ENCODE assay signal across 24 cellular contexts in genomic region chr10:75736889-75737610, GRCh38.
"Had no signal": no experiment of that assay in that cellular context is flagged by ENCODE, and none has a peak within 500 bp of the region (broad histone marks: within the 10 kb centered on the region; RNA-seq: fewer than 3 reads in every experiment).

No MANE protein-coding gene starts in this region.

- H3K27ac ChIP-seq: pancreas, stomach, suprapubic skin, tibial nerve, uterus had no signal

- H3K27me3 ChIP-seq: pancreas, stomach, suprapubic skin, tibial nerve, uterus had no signal

- H3K4me2 ChIP-seq: smooth muscle cell had no signal

- H3K4me3 Mint-ChIP-seq: activated naive CD8-positive, alpha-beta T cell; activated T-cell treated with anti-CD3 and anti-CD28 coated beads, Interleukin-2, amount 50 U/mL, for 4 hours; dendritic cell treated with granulocyte-macrophage colony-stimulating factor and Interleukin-4, amounts not matched to agents 40 ng/mL and 50 ng/mL, for 4 days; natural killer cell treated with Interleukin-12 subunit alpha and Interleukin-12 subunit beta and Interleukin-15 and Interleukin-18, amount 100 ng/mL, for 72 hours; stimulated activated memory B cell treated with anti-CD40 and anti-IgM and Interleukin-4, amounts not matched to agents 10 μg/mL and 1 μg/mL and 100 μg/mL, for 72 hours; WTC11 had no signal

- H3K4me3 ChIP-seq: pancreas, smooth muscle cell, stomach, suprapubic skin, tibial nerve, uterus had no signal

- H3K36me3 Mint-ChIP-seq: activated naive CD8-positive, alpha-beta T cell; natural killer cell treated with Interleukin-12 subunit alpha and Interleukin-12 subunit beta and Interleukin-15 and Interleukin-18, amount 100 ng/mL, for 72 hours; stimulated activated memory B cell treated with anti-CD40 and anti-IgM and Interleukin-4, amounts not matched to agents 10 μg/mL and 1 μg/mL and 100 μg/mL, for 72 hours; WTC11 had no signal

- H3K36me3 ChIP-seq: pancreas, stomach, suprapubic skin, uterus had no signal

- ATAC-seq: activated T-cell treated with anti-CD3 and anti-CD28 coated beads, Interleukin-2, amount 50 U/mL, for 4 hours; left ventricle myocardium superior; natural killer cell treated with Interleukin-12 subunit alpha and Interleukin-12 subunit beta and Interleukin-15 and Interleukin-18, amount 100 ng/mL, for 72 hours; pancreas; sciatic nerve; stimulated activated memory B cell treated with anti-CD40 and anti-IgM and Interleukin-4, amounts not matched to agents 10 μg/mL and 1 μg/mL and 100 μg/mL, for 72 hours; WTC11 had no signal

- FAIRE-seq: frontal cortex, pancreas had no signal

- H3K27me3 Mint-ChIP-seq: dendritic cell treated with granulocyte-macrophage colony-stimulating factor and Interleukin-4, amounts not matched to agents 40 ng/mL and 50 ng/mL, for 4 days; stimulated activated memory B cell treated with anti-CD40 and anti-IgM and Interleukin-4, amounts not matched to agents 10 μg/mL and 1 μg/mL and 100 μg/mL, for 72 hours had no signal

- DNase-seq: activated CD8-positive, alpha-beta memory T cell treated with anti-CD3 and anti-CD28 coated beads for 24 hours; activated CD8-positive, alpha-beta memory T cell treated with anti-CD3 and anti-CD28 coated beads, Interleukin-2, amount 50 U/mL, for 4 hours; activated naive CD4-positive, alpha-beta T cell; activated T-cell treated with anti-CD3 and anti-CD28 coated beads, Interleukin-2, amount 50 U/mL, for 4 hours; effector CD4-positive, alpha-beta T cell; hippocampal formation; left ventricle myocardium superior; midbrain; pancreas; stimulated activated CD4-positive, alpha-beta T cell treated with anti-CD3 and anti-CD28 coated beads, Interleukin-15, amount 100 ng/mL, for 24 hours; stomach; T-helper 9 cell; uterus had no signal

- H3K27ac Mint-ChIP-seq: activated naive CD8-positive, alpha-beta T cell; activated T-helper 2 cell treated with anti-CD3 and anti-CD28 coated beads, Interferon-gamma antibody, Interleukin-2, Interleukin-4, amounts not matched to agents 10 μg/mL and 5 μg/mL and 100 μg/mL, durations not matched to agents 14 hours and 24 hours and 36 hours; dendritic cell treated with granulocyte-macrophage colony-stimulating factor and Interleukin-4, amounts not matched to agents 40 ng/mL and 50 ng/mL, for 4 days; natural killer cell treated with Interleukin-12 subunit alpha and Interleukin-12 subunit beta and Interleukin-15 and Interleukin-18, amount 100 ng/mL, for 72 hours; stimulated activated memory B cell treated with anti-CD40 and anti-IgM and Interleukin-4, amounts not matched to agents 10 μg/mL and 1 μg/mL and 100 μg/mL, for 72 hours; WTC11 had no signal

- H3K4me1 Mint-ChIP-seq: stimulated activated memory B cell treated with anti-CD40 and anti-IgM and Interleukin-4, amounts not matched to agents 10 μg/mL and 1 μg/mL and 100 μg/mL, for 72 hours had no signal

- H3K9me3 Mint-ChIP-seq: activated T-cell treated with anti-CD3 and anti-CD28 coated beads, Interleukin-2, amount 50 U/mL, for 4 hours; activated T-helper 2 cell treated with anti-CD3 and anti-CD28 coated beads, Interferon-gamma antibody, Interleukin-2, Interleukin-4, amounts not matched to agents 10 μg/mL and 5 μg/mL and 100 μg/mL, durations not matched to agents 14 hours and 24 hours and 36 hours; dendritic cell treated with granulocyte-macrophage colony-stimulating factor and Interleukin-4, amounts not matched to agents 40 ng/mL and 50 ng/mL, for 4 days; natural killer cell treated with Interleukin-12 subunit alpha and Interleukin-12 subunit beta and Interleukin-15 and Interleukin-18, amount 100 ng/mL, for 72 hours; stimulated activated memory B cell treated with anti-CD40 and anti-IgM and Interleukin-4, amounts not matched to agents 10 μg/mL and 1 μg/mL and 100 μg/mL, for 72 hours; WTC11 had no signal

- H3K9me3 ChIP-seq: pancreas, stomach, suprapubic skin, uterus had no signal

- H3K4me1 ChIP-seq: suprapubic skin, tibial nerve, uterus had no signal
